Comparison of ENCODE assay signal across 24 cellular contexts in genomic region chr11:106961048-106961447, GRCh38. TPM values are rescaled to one million over a fixed set of nuclear protein-coding genes. Genes with fewer than 3 reads are reported as not detected.
DNase-seq lines count a peak whose midpoint lies in the region; ATAC-seq and TF ChIP-seq lines count a peak whose summit lies in the region.
"Had no signal": no experiment of that assay in that cellular context is flagged by ENCODE, and none has a peak within 500 bp of the region (broad histone marks: within the 10 kb centered on the region; RNA-seq: fewer than 3 reads in every experiment).

No MANE protein-coding gene starts in this region.

- no peaks in the 10 kb centered on the region for H3K9me3 ChIP-seq in skeletal muscle satellite cell (replicated peaks; ENCODE audit: low read length)
- H3K9me3 ChIP-seq: esophagus squamous epithelium, tibial nerve had no signal

- H3K4me3 Mint-ChIP-seq in natural killer cell treated with Interleukin-12 subunit alpha and Interleukin-12 subunit beta and Interleukin-15 and Interleukin-18, amount 100 ng/mL, for 72 hours = no peak overlapping the region
- H3K4me3 Mint-ChIP-seq: activated naive CD8-positive, alpha-beta T cell treated with anti-CD3 and anti-CD28 coated beads, Interleukin-2, amount 10 ng/mL, durations not matched to agents 7 days and 5 days; nephron progenitor cell; stimulated activated naive B cell treated with anti-CD40 and anti-IgM and Interleukin-4, amounts not matched to agents 10 μg/mL and 1 μg/mL and 100 μg/mL, for 72 hours had no signal

- ATAC-seq in HG02973 (IDR thresholded peaks at IDR 0.05; ENCODE audit: unreplicated experiment) = no peak
- ATAC-seq in natural killer cell treated with Interleukin-12 subunit alpha and Interleukin-12 subunit beta and Interleukin-15 and Interleukin-18, amount 100 ng/mL, for 72 hours = no peak
- ATAC-seq: HepG2; stimulated activated naive B cell treated with anti-CD40 and anti-IgM and Interleukin-4, amounts not matched to agents 10 μg/mL and 1 μg/mL and 100 μg/mL, for 72 hours had no signal

- H3K4me1 ChIP-seq in skeletal muscle satellite cell (ENCODE audit: control insufficient read depth, insufficient read depth, low read length) = peaks cover 15% of the 10 kb centered on the region
- H3K4me1 ChIP-seq: esophagus squamous epithelium had no signal

- DNase-seq in ELR (ENCODE audit: low read depth) (peak; percentile 4), islet precursor cell (peak; percentile 64), NOMO-1 (lab: John Stamatoyannopoulos, UW; ENCODE audit: unreplicated experiment in 2 of 2) (no peak), cerebellar nuclear complex (lab: John Stamatoyannopoulos, UW) (no peak)
- no peak for DNase-seq in natural killer cell treated with Interleukin-12 subunit alpha and Interleukin-12 subunit beta and Interleukin-15 and Interleukin-18, amount 100 ng/mL, for 72 hours (ENCODE audit: low spot score)
- DNase-seq: activated CD4-positive, CD25-positive, alpha-beta regulatory T cell; activated naive CD8-positive, alpha-beta T cell treated with anti-CD3 and anti-CD28 coated beads, Interleukin-2, amount 10 ng/mL, durations not matched to agents 7 days and 5 days; effector CD8-positive, alpha-beta T cell; esophagus squamous epithelium; glutamatergic neuron; MM.1S; NCI-H187; NCI-H446 treated with DMSO at 0.1 percent for 48 hours; nephron progenitor cell; retina; stimulated activated CD4-positive, alpha-beta T cell treated with anti-CD3 and anti-CD28 coated beads, Interleukin-15, amount 100 ng/mL, for 24 hours; stimulated activated naive B cell treated with anti-CD40 and anti-IgM and Interleukin-4, amounts not matched to agents 10 μg/mL and 1 μg/mL and 100 μg/mL, for 72 hours had no signal

- no peaks in the 10 kb centered on the region for H3K36me3 Mint-ChIP-seq in natural killer cell treated with Interleukin-12 subunit alpha and Interleukin-12 subunit beta and Interleukin-15 and Interleukin-18, amount 100 ng/mL, for 72 hours
- H3K36me3 Mint-ChIP-seq: activated naive CD8-positive, alpha-beta T cell treated with anti-CD3 and anti-CD28 coated beads, Interleukin-2, amount 10 ng/mL, durations not matched to agents 7 days and 5 days; stimulated activated naive B cell treated with anti-CD40 and anti-IgM and Interleukin-4, amounts not matched to agents 10 μg/mL and 1 μg/mL and 100 μg/mL, for 72 hours had no signal

- no peaks in the 10 kb centered on the region for H3K36me3 ChIP-seq in skeletal muscle satellite cell (ENCODE audit: insufficient read depth, low read length)
- H3K36me3 ChIP-seq: esophagus squamous epithelium, tibial nerve had no signal

- H3K4me3 ChIP-seq in skeletal muscle satellite cell (ENCODE audit: low read length) = no peak overlapping the region
- H3K4me3 ChIP-seq: esophagus squamous epithelium, lung, tibial nerve had no signal

- H3K9me3 Mint-ChIP-seq in natural killer cell treated with Interleukin-12 subunit alpha and Interleukin-12 subunit beta and Interleukin-15 and Interleukin-18, amount 100 ng/mL, for 72 hours = peaks cover 18% of the 10 kb centered on the region
- H3K9me3 Mint-ChIP-seq: nephron progenitor cell had no signal

- peak overlapping the region; percentile 45 for H3K27ac ChIP-seq in VCaP
- H3K27ac ChIP-seq: esophagus squamous epithelium, tibial nerve had no signal

- TF ChIP-seq CTCF in VCaP (conservative IDR thresholded peaks at IDR 0.05) = no peak

- peaks cover 42% of the 10 kb centered on the region for H3K27me3 ChIP-seq in skeletal muscle satellite cell (ENCODE audit: control insufficient read depth, insufficient read depth, low read length)
- H3K27me3 ChIP-seq: esophagus squamous epithelium, tibial nerve had no signal

- peak overlapping the region; percentile 50 for H3K4me2 ChIP-seq in skeletal muscle satellite cell (ENCODE audit: low read length)

- no peak overlapping the region for H3K27ac Mint-ChIP-seq in natural killer cell treated with Interleukin-12 subunit alpha and Interleukin-12 subunit beta and Interleukin-15 and Interleukin-18, amount 100 ng/mL, for 72 hours
- H3K27ac Mint-ChIP-seq: activated naive CD8-positive, alpha-beta T cell treated with anti-CD3 and anti-CD28 coated beads, Interleukin-2, amount 10 ng/mL, durations not matched to agents 7 days and 5 days; nephron progenitor cell; stimulated activated naive B cell treated with anti-CD40 and anti-IgM and Interleukin-4, amounts not matched to agents 10 μg/mL and 1 μg/mL and 100 μg/mL, for 72 hours had no signal

- no peaks in the 10 kb centered on the region for H3K4me1 Mint-ChIP-seq in natural killer cell treated with Interleukin-12 subunit alpha and Interleukin-12 subunit beta and Interleukin-15 and Interleukin-18, amount 100 ng/mL, for 72 hours (ENCODE audit: low read depth in 2 of 2)
- H3K4me1 Mint-ChIP-seq: activated naive CD8-positive, alpha-beta T cell treated with anti-CD3 and anti-CD28 coated beads, Interleukin-2, amount 10 ng/mL, durations not matched to agents 7 days and 5 days; stimulated activated naive B cell treated with anti-CD40 and anti-IgM and Interleukin-4, amounts not matched to agents 10 μg/mL and 1 μg/mL and 100 μg/mL, for 72 hours had no signal

- peak overlapping the region; percentile 32 for H3K9ac ChIP-seq in skeletal muscle satellite cell (ENCODE audit: low read depth, low read length)

- H3K27me3 Mint-ChIP-seq in natural killer cell treated with Interleukin-12 subunit alpha and Interleukin-12 subunit beta and Interleukin-15 and Interleukin-18, amount 100 ng/mL, for 72 hours = no peaks in the 10 kb centered on the region
- H3K27me3 Mint-ChIP-seq: activated naive CD8-positive, alpha-beta T cell treated with anti-CD3 and anti-CD28 coated beads, Interleukin-2, amount 10 ng/mL, durations not matched to agents 7 days and 5 days; stimulated activated naive B cell treated with anti-CD40 and anti-IgM and Interleukin-4, amounts not matched to agents 10 μg/mL and 1 μg/mL and 100 μg/mL, for 72 hours had no signal

RNA-seq across cellular contexts. Expression of gene GUCY1A2, which starts 57.2 kb away (rescaled TPM):
- 1.3 and 2.2 TPM in 2 replicates for total RNA-seq in skeletal muscle satellite cell (2012; rRNA removed)
- total RNA-seq in natural killer cell treated with Interleukin-12 subunit alpha and Interleukin-12 subunit beta and Interleukin-15 and Interleukin-18, amount 100 ng/mL, for 72 hours = not detected
- total RNA-seq: activated naive CD8-positive, alpha-beta T cell treated with anti-CD3 and anti-CD28 coated beads, Interleukin-2, amount 10 ng/mL, durations not matched to agents 7 days and 5 days; T-helper 1 cell treated with Interleukin-12 subunit alpha and Interleukin-12 subunit beta and Interleukin-4 antibody, amounts not matched to agents 30 ng/mL and 1 ng/mL, for 36 hours had no signal

Comparison
In these comparisons a context has a peak if more than half of its experiments do, and no peak if none do; other contexts are left out.
1. DNase-seq: peak in ELR (single experiment) and islet precursor cell (single experiment); none in NOMO-1 (0 of 2), natural killer cell treated with Interleukin-12 subunit alpha and Interleukin-12 subunit beta and Interleukin-15 and Interleukin-18, amount 100 ng/mL, for 72 hours (single experiment) and cerebellar nuclear complex (0 of 2).